Comparison of ENCODE assay signal across 34 cellular contexts in the genomic region with DNA sequence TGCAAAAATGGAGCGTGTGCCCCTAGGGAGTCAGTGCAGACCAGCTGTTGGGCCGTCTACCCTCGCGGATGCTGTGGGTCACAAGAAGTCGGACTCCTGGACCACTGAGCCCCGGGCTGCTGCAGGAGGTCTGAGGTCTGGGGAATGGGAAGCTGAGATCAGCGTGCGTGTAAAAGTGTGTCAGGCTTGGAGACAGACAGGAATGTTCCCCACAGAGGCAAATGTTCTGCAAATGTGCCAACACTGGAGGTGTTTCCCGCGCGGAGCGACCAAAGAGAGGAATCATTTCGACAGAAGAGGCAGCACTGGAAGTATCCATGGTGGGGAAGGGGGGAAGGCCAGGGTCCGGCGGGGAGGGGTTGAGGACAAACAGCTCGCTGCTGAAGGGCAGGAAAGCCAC.
"Had no signal": no experiment of that assay in that cellular context is flagged by ENCODE, and none has a peak within 500 bp of the region (broad histone marks: within the 10 kb centered on the region; RNA-seq: fewer than 3 reads in every experiment).

No MANE protein-coding gene starts in this region.

- H3K36me3 ChIP-seq: MG63 had no signal

- H3K27ac ChIP-seq: KMS-11 had no signal

- H3K4me3 ChIP-seq: MG63 had no signal

- H3K9me3 ChIP-seq: MG63 had no signal

- DNase-seq: Karpas-422, Kasumi-1, MG63, MM.1S, MV-4-11, NCI-H1048, NCI-H1092, NCI-H1092 treated with DMSO at 0.1 percent for 48 hours, NCI-H1105, NCI-H1105 treated with DMSO at 0.1 percent for 48 hours, NCI-H1417, NCI-H1417 treated with DMSO at 0.1 percent for 48 hours, NCI-H1436, NCI-H1436 treated with DMSO at 0.1 percent for 48 hours, NCI-H146, NCI-H1694, NCI-H1694 treated with DMSO at 0.1 percent for 48 hours, NCI-H187, NCI-H187 treated with DMSO at 0.1 percent for 48 hours, NCI-H1930, NCI-H2029, NCI-H2029 treated with DMSO at 0.1 percent for 48 hours, NCI-H2081, NCI-H2081 treated with DMSO at 0.1 percent for 48 hours, NCI-H2107, NCI-H2171, NCI-H2171 treated with DMSO at 0.1 percent for 48 hours, NCI-H2227 treated with DMSO at 0.1 percent for 48 hours, NCI-H226, NCI-H345, NCI-H446, NCI-H446 treated with DMSO at 0.1 percent for 48 hours, NCI-H510A had no signal
